ENCODE assay signal across 1 cellular context in the genomic region with DNA sequence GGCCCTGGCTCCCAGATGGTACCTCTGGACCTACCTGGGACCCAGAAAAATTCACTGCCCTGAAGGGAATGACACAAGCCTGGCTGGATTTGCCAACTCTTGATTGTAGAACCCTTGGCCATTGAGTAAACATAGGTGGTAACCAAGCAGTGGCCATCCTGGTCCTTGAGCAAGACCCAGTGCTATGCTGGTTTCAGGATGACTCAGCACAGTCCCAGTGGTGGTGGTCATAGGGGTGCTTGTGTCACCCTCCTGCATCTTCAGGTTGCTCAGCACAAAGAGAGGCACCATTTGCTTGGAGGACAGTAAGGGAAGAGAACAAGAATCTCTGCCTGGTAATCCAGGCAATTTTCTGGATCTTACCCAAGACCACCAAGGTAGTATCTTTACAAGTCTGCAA.
TF ChIP-seq lines count a peak whose summit lies in the region.

No MANE protein-coding gene starts in this region.

TF ChIP-seq in HepG2, 621 proteins besides CTCF, POLR2A, EP300 and RAD21 (continued from another document):
- TF ChIP-seq, protein P1, sequence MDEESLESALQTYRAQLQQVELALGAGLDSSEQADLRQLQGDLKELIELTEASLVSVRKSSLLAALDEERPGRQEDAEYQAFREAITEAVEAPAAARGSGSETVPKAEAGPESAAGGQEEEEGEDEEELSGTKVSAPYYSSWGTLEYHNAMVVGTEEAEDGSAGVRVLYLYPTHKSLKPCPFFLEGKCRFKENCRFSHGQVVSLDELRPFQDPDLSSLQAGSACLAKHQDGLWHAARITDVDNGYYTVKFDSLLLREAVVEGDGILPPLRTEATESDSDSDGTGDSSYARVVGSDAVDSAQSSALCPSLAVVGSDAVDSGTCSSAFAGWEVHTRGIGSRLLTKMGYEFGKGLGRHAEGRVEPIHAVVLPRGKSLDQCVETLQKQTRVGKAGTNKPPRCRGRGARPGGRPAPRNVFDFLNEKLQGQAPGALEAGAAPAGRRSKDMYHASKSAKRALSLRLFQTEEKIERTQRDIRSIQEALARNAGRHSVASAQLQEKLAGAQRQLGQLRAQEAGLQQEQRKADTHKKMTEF (CRISPR knock-in tag; IDR thresholded peaks at IDR 0.05) = no peak
- TF ChIP-seq ZNF644 (CRISPR knock-in tag; IDR thresholded peaks at IDR 0.05; ENCODE audit: low read depth) (0 out of 2 replicates have a peak, but pooled peaks have one; percentile 26), MAFF (IDR thresholded peaks at IDR 0.05; ENCODE audit: low read depth, low read length) (0 out of 2 replicates have a peak, but pooled peaks have one; percentile 2), ZIK1 (CRISPR knock-in tag; IDR thresholded peaks at IDR 0.05; ENCODE audit: borderline replicate concordance, low read depth) (no peak), ZNF782 (CRISPR knock-in tag; IDR thresholded peaks at IDR 0.05; ENCODE audit: borderline replicate concordance) (no peak), ZNF615 (CRISPR knock-in tag; IDR thresholded peaks at IDR 0.05; ENCODE audit: borderline replicate concordance) (no peak), FOSL2 (CRISPR knock-in tag; IDR thresholded peaks at IDR 0.05) (peak; percentile 70)
- TF ChIP-seq, protein P2, sequence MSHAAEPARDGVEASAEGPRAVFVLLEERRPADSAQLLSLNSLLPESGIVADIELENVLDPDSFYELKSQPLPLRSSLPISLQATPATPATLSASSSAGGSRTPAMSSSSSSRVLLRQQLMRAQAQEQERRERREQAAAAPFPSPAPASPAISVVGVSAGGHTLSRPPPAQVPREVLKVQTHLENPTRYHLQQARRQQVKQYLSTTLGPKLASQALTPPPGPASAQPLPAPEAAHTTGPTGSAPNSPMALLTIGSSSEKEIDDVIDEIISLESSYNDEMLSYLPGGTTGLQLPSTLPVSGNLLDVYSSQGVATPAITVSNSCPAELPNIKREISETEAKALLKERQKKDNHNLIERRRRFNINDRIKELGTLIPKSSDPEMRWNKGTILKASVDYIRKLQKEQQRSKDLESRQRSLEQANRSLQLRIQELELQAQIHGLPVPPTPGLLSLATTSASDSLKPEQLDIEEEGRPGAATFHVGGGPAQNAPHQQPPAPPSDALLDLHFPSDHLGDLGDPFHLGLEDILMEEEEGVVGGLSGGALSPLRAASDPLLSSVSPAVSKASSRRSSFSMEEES (CRISPR knock-in tag; IDR thresholded peaks at IDR 0.05) = no peak
- TF ChIP-seq, protein P3, sequence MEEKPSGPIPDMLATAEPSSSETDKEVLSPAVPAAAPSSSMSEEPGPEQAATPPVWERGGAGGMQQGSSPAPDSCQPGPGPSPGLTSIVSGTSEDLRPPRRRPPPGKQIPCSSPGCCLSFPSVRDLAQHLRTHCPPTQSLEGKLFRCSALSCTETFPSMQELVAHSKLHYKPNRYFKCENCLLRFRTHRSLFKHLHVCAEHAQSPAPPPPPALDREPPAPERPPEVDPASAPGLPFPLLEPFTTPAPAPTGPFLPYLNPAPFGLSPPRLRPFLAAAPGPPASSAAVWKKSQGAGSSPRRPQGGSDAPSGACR (CRISPR knock-in tag; IDR thresholded peaks at IDR 0.05) = no peak
